In genomic region chr20:62876826-62877728, GRCh38 we compare ENCODE assay signal across 10 cellular contexts. TPM values are rescaled to one million over a fixed set of nuclear protein-coding genes. Genes with fewer than 3 reads are reported as not detected.
DNase-seq lines count a peak whose midpoint lies in the region; ATAC-seq and TF ChIP-seq lines count a peak whose summit lies in the region.
"Had no signal": no experiment of that assay in that cellular context is flagged by ENCODE, and none has a peak within 500 bp of the region (broad histone marks: within the 10 kb centered on the region; RNA-seq: fewer than 3 reads in every experiment).

No MANE protein-coding gene starts in this region.

- H3K4me3 Mint-ChIP-seq in WTC11 = no peak overlapping the region
- H3K4me3 Mint-ChIP-seq in T-helper 2 cell treated with Interferon-gamma antibody and Interleukin-4, amounts not matched to agents 5 μg/mL and 100 μg/mL, for 36 hours = no peak overlapping the region

- TF ChIP-seq CTCF in AG10803 (conservative IDR thresholded peaks at IDR 0.05; ENCODE audit: low read length) = no peak
- no peak for TF ChIP-seq CTCF in WTC11 (IDR thresholded peaks at IDR 0.05)
- no peak for TF ChIP-seq CTCF in heart right ventricle (IDR thresholded peaks at IDR 0.05)

- H3K9me3 Mint-ChIP-seq in WTC11 = no peaks in the 10 kb centered on the region
- no peaks in the 10 kb centered on the region for H3K9me3 Mint-ChIP-seq in T-helper 2 cell treated with Interferon-gamma antibody and Interleukin-4, amounts not matched to agents 5 μg/mL and 100 μg/mL, for 36 hours

- DNase-seq in AG10803 (ENCODE audit: low read depth) (peak; percentile 57), WTC11 (ENCODE audit: low spot score) (peak; percentile 51), heart right ventricle (peak; percentile 82 to 86), posterior vena cava (ENCODE audit: low spot score) (peak; percentile 94), COLO668 (lab: John Stamatoyannopoulos, UW; ENCODE audit: unreplicated experiment) (no peak), NCI-H1417 (lab: John Stamatoyannopoulos, UW) (no peak)
- no peak for DNase-seq in T-helper 2 cell treated with Interferon-gamma antibody and Interleukin-4, amounts not matched to agents 5 μg/mL and 100 μg/mL, for 36 hours (ENCODE audit: low spot score)
- DNase-seq in activated CD4-positive, CD25-positive, alpha-beta regulatory T cell (lab: John Stamatoyannopoulos, UW) = no peak
- DNase-seq: NCI-H2081, occipital lobe had no signal

- 41 to 47% methylated on average over 46 of the region's 46 CpGs for WGBS in heart right ventricle, 2 donors

- POLR2A ChIA-PET in WTC11 (lab: Charles Lee) = interaction anchor here (1.2 kb wide), 1 partner anchor 24 kb away, joined by 5 read pairs; no protein-coding TSS in a partner anchor

- no peaks in the 10 kb centered on the region for H3K9me3 ChIP-seq in heart right ventricle

- ATAC-seq in WTC11 (peak; percentile 14), heart right ventricle (peak; percentile 88 to 95 (median 94))

- peaks cover 14 to 33% (median 24%) of the 10 kb centered on the region in 9 donors for H3K4me1 ChIP-seq in heart right ventricle

- 0 out of 2 replicates have a peak overlapping the region, but pooled peaks have one; percentile 23 for H3K27ac Mint-ChIP-seq in WTC11
- H3K27ac Mint-ChIP-seq in T-helper 2 cell treated with Interferon-gamma antibody and Interleukin-4, amounts not matched to agents 5 μg/mL and 100 μg/mL, for 36 hours = no peak overlapping the region

- peaks cover 35% of the 10 kb centered on the region for H3K4me1 Mint-ChIP-seq in WTC11
- H3K4me1 Mint-ChIP-seq in T-helper 2 cell treated with Interferon-gamma antibody and Interleukin-4, amounts not matched to agents 5 μg/mL and 100 μg/mL, for 36 hours (ENCODE audit: low read depth) = peaks cover 17% of the 10 kb centered on the region

- CTCF ChIA-PET in WTC11 (lab: Charles Lee) = interaction anchor here (0.9 to 1.9 kb wide), 5 partner anchors 16 to 170 kb away, joined by 3 to 6 read pairs (median 4); partner anchors contain the start of gene TCFL5

- peaks cover 0 to 31% (median 13%) of the 10 kb centered on the region in 9 donors for H3K36me3 ChIP-seq in heart right ventricle

- peaks cover 0 to 6% (median 0%) of the 10 kb centered on the region in 7 donors for H3K27me3 ChIP-seq in heart right ventricle

- intact Hi-C loops in heart right ventricle (cut with DNase I) = loop anchor here in 3 of 10 donors (5.0 to 10.0 kb wide), 3 partner anchors 50 to 128 kb away; partner anchors contain the start of genes BHLHE23 (in 1 of the 3), DIDO1 (in 1 of the 3) and GID8 (in 1 of the 3)
- intact Hi-C loops in posterior vena cava (cut with DNase I) = no loop called here

- H3K27ac ChIP-seq in heart right ventricle = peak overlapping the region; percentile 44 to 90 (median 76)

- H3K4me3 ChIP-seq in AG10803 (ENCODE audit: low read length) (no peak overlapping the region), heart right ventricle (peak overlapping the region in 5 of 10 donors; percentile 8 to 28 (median 14))

- no peaks in the 10 kb centered on the region; the same call in 1 of the 2 replicates for H3K27me3 Mint-ChIP-seq in WTC11 (ENCODE audit: low read depth)
- H3K27me3 Mint-ChIP-seq in T-helper 2 cell treated with Interferon-gamma antibody and Interleukin-4, amounts not matched to agents 5 μg/mL and 100 μg/mL, for 36 hours (ENCODE audit: low read depth) = no peaks in the 10 kb centered on the region

- peaks cover 7% of the 10 kb centered on the region for H3K36me3 Mint-ChIP-seq in WTC11
- H3K36me3 Mint-ChIP-seq in T-helper 2 cell treated with Interferon-gamma antibody and Interleukin-4, amounts not matched to agents 5 μg/mL and 100 μg/mL, for 36 hours (ENCODE audit: low read depth) = peaks cover 8% of the 10 kb centered on the region

TF ChIP-seq in WTC11, 78 proteins besides CTCF, POLR2A, EP300 and RAD21:
- TF ChIP-seq NFYB (CRISPR knock-in tag; conservative IDR thresholded peaks at IDR 0.05; ENCODE audit: low read depth) (0 out of 2 replicates have a peak, but pooled peaks have one; percentile 6), SOX15 (CRISPR knock-in tag; IDR thresholded peaks at IDR 0.05) (no peak)

RNA-seq across cellular contexts. Expression of gene TCFL5, which starts 15.5 kb away (rescaled TPM):
- total RNA-seq in WTC11 (2021) (19.7 to 20.4 TPM (median 20.3 TPM) in 3 replicates), heart right ventricle (1 to 10 TPM; 3.5 to 8.3 (median 6.5) TPM), posterior vena cava (10 to 100 TPM in 1 of 2 donors, 1 to 10 TPM in 1; 9.6 to 10.9 TPM)
- 1 to 10 TPM; 2.5 to 3.4 TPM for polyA plus RNA-seq in heart right ventricle

RNA-seq across cellular contexts. Expression of gene DIDO1, which starts 49.2 kb away (rescaled TPM):
- total RNA-seq in WTC11 (2021) = 69.3 to 87.3 TPM (median 71.6 TPM) in 3 replicates
- total RNA-seq in heart right ventricle = 10 to 100 TPM; 31.4 to 44.6 (median 37.6) TPM
- polyA plus RNA-seq in heart right ventricle = 10 to 100 TPM; 16.0 to 21.9 TPM
- 10 to 100 TPM; 38.5 to 44.1 TPM for total RNA-seq in posterior vena cava

Comparison
In these comparisons a context has a peak if more than half of its experiments do, and no peak if none do; other contexts are left out.
1. DNase-seq: peak in AG10803 (single experiment), WTC11 (single experiment), heart right ventricle (2 of 2) and posterior vena cava (single experiment); none in COLO668 (single experiment), NCI-H1417 (0 of 3), T-helper 2 cell treated with Interferon-gamma antibody and Interleukin-4, amounts not matched to agents 5 μg/mL and 100 μg/mL, for 36 hours (single experiment) and activated CD4-positive, CD25-positive, alpha-beta regulatory T cell (0 of 4).